ENCODE assay signal across 8 cellular contexts in the genomic region with DNA sequence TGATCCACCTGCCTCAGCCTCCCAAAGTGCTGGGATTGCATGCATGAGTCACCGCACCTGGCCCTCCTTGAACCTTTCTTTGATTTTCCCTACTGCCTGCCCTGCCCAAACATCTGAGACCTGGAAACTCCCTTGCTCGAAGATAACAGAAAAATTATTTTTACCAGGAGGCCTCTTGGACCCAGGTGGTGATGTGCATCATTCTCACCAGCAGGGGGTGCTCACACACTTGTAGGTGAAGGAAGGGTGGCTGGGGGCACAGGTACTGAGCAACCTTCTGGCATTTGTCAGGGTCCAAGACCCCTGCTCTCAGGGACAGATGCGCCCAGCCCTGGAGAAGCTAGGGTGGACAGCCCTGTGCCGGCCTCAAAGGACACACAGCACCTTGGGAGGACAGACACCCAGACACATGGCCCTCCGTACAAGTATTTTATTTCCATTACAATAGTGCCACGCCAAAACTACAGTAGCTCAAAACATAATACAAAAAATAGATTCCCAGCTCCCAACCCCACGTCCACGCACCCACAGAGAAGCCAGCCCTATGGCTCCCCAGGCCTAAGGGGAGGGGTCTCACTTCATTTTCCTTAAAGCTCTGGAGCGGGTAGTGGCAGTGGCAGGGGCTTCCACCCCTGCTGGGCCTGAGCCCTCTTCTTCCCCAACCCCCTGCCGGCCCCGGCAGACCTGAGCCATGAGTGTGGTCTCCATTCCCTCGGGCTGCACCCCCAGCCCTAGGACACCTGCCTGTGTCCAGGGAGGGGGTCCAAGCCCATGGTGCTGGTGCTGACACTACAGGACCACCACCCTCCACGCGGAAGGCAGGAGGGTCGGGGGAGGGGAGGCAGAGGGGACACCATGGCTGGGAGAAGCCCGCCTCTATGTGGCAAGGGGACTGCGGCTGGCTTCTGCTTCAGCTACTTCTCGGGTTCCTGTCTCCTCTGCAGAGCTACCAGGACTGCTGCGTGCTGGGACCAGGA. TPM values are rescaled to one million over a fixed set of nuclear protein-coding genes. Genes with fewer than 3 reads are reported as not detected.
DNase-seq lines count a peak whose midpoint lies in the region.

No MANE protein-coding gene starts in this region.

- DNase-seq in SIG-M5 treated with dmso at 0.1 percent for 504 hours (lab: John Stamatoyannopoulos, UW; ENCODE audit: unreplicated experiment): peak; percentile 54
- no peak for DNase-seq in SIG-M5 (lab: John Stamatoyannopoulos, UW)
- DNase-seq in OCI-M1 (lab: John Stamatoyannopoulos, UW): peak; percentile 69
- DNase-seq in activated T-cell treated with anti-CD3 and anti-CD28 coated beads, Interleukin-2, amount 50 U/mL, for 48 hours: peak; percentile 81 to 82
- peak; percentile 67 for DNase-seq in germinal center (ENCODE audit: low spot score)
- DNase-seq in renal cortical epithelial cell (ENCODE audit: low read depth): peak; percentile 33
- DNase-seq in kidney glomerular epithelial cell (lab: John Stamatoyannopoulos, UW): no peak
- no peak for DNase-seq in DMS79 treated with DMSO at 0.1 percent for 48 hours (lab: John Stamatoyannopoulos, UW)

RNA-seq across cellular contexts. Expression of a gene that starts 40.4 kb away (rescaled TPM):
- 41.2 and 95.3 TPM in 2 replicates for total RNA-seq in renal cortical epithelial cell

Comparison
In these comparisons a context has a peak if more than half of its experiments do, and no peak if none do; other contexts are left out.
1. DNase-seq: peak in SIG-M5 treated with dmso at 0.1 percent for 504 hours (single experiment), OCI-M1 (single experiment), activated T-cell treated with anti-CD3 and anti-CD28 coated beads, Interleukin-2, amount 50 U/mL, for 48 hours (2 of 2), germinal center (single experiment) and renal cortical epithelial cell (single experiment); none in SIG-M5 (single experiment), kidney glomerular epithelial cell (single experiment) and DMS79 treated with DMSO at 0.1 percent for 48 hours (single experiment).